Comparison of ENCODE assay signal across 9 cellular contexts in the genomic region with DNA sequence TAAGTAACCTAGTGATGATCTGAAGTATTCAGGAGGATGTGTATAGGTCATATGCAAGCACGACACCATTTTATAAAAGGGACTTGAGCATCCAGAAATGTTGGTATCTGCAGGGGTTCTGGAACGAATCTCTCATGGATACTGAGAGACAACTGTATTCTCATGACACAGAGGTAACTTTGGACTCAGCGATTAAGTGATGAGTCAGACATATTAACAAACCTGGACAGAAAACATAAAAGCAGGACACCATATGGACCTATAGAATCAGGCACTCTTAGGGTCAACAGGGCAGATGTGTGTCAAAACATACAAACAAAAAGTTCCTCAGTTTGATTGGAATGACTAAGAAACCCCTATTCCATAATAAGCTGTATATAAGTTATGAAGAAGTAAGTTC.
"Had no signal": no experiment of that assay in that cellular context is flagged by ENCODE, and none has a peak within 500 bp of the region (broad histone marks: within the 10 kb centered on the region; RNA-seq: fewer than 3 reads in every experiment).

No MANE protein-coding gene starts in this region.

- H3K27ac ChIP-seq: KMS-11 had no signal

- H3K4me3 ChIP-seq: GM23338 had no signal

- DNase-seq: H9, HCEC 1CT, IMR-90, Karpas-422, KBM-7 had no signal

- H3K4me2 ChIP-seq: GM23338, KMS-11 had no signal

- H2AFZ ChIP-seq: GM23338 had no signal

- FAIRE-seq: H1, H54 had no signal

- H3K9ac ChIP-seq: KMS-11 had no signal

- ATAC-seq: GM23338 had no signal
